In the genomic region with DNA sequence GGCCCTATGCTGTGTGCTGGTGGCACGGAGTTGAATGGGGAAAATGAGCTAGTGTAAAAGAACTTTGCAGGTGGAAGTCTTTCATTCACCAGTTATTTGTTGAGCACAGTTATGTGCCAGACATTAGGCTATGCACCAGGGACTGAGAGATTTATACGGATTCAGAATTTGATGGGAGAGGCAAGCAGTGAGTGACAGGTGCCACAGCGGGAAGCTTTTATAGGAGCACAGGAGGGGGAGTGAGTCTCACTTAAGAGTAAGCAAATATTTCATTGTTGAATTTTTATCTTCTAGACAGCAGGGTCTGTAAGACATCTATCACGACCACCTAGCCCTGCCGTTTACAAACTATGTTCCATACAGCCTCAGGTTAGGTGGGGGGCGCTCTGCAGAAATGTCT, we compare ENCODE assay signal across 20 cellular contexts.
DNase-seq lines count a peak whose midpoint lies in the region; ATAC-seq, FAIRE-seq and TF ChIP-seq lines count a peak whose summit lies in the region.
"Had no signal": no experiment of that assay in that cellular context is flagged by ENCODE, and none has a peak within 500 bp of the region (broad histone marks: within the 10 kb centered on the region; RNA-seq: fewer than 3 reads in every experiment).

No MANE protein-coding gene starts in this region.

- POLR2A ChIA-PET in OCI-LY7 (lab: Charles Lee): interaction anchor here (0.6 to 1.7 kb wide), 3 partner anchors 16 to 33 kb away, joined by 3 to 6 read pairs (median 5); no protein-coding TSS in a partner anchor

- DNase-seq in NCI-H345 treated with DMSO at 0.1 percent for 48 hours (lab: John Stamatoyannopoulos, UW; ENCODE audit: unreplicated experiment) (peak; percentile 8), NCI-H345 (lab: John Stamatoyannopoulos, UW) (no peak), OCI-LY7 (ENCODE audit: low spot score) (no peak), hippocampal formation (lab: John Stamatoyannopoulos, UW) (no peak), D721Med (ENCODE audit: insufficient read length, low spot score) (no peak)
- DNase-seq: 8988T; Calu3; CD8-positive, alpha-beta T cell; DMS 273 treated with DMSO at 0.1 percent for 48 hours; DMS53; DND-41; EL; GOT3; H7 had no signal

- H3K27me3 ChIP-seq in neural cell (ENCODE audit: insufficient read depth, low read depth, low read length): no peaks in the 10 kb centered on the region
- H3K27me3 ChIP-seq: BLaER1 treated with 17β-estradiol and CSF1 and Interleukin-3, amounts not matched to agents 10 nM and 100 nM had no signal

- H2AFZ ChIP-seq in OCI-LY7 (ENCODE audit: low read length) (peak overlapping the region; percentile 70; the same call in 1 of the 2 replicates), neural cell (ENCODE audit: low read depth, low read length) (no peak overlapping the region)

- TF ChIP-seq CTCF in OCI-LY7 (conservative IDR thresholded peaks at IDR 0.05; ENCODE audit: low read length): peak; percentile 23; the same call in 1 of the 2 replicates
- TF ChIP-seq CTCF in neural cell (IDR thresholded peaks at IDR 0.05; ENCODE audit: poor library complexity, severe bottlenecking): no peak
- TF ChIP-seq CTCF in D721Med (IDR thresholded peaks at IDR 0.05; ENCODE audit: insufficient read depth, missing control alignments): no peak

- TF ChIP-seq EP300 in neural cell (conservative IDR thresholded peaks at IDR 0.05; ENCODE audit: poor library complexity, severe bottlenecking): peak; percentile 67

- H3K4me1 ChIP-seq in OCI-LY7 (ENCODE audit: insufficient read depth, low read length, poor library complexity, severe bottlenecking): peaks cover 52% of the 10 kb centered on the region

- no peak for TF ChIP-seq RAD21 in neural cell (conservative IDR thresholded peaks at IDR 0.05)

- ATAC-seq in SK-N-SH treated with all-trans-retinoic acid at 6 μM for 48 hours: no peak
- ATAC-seq: CD8-positive, alpha-beta T cell; GM12878; HCT116; HepG2 had no signal

- no peak overlapping the region for H3K9ac ChIP-seq in neural cell (ENCODE audit: low read length)
- H3K9ac ChIP-seq: BLaER1 treated with 17β-estradiol and CSF1 and Interleukin-3, amounts not matched to agents 10 nM and 100 nM had no signal

- BruUV-seq in OCI-LY7 (replicated peaks; lab: Mats Ljungman, UMichigan): no TSS peak

- peaks cover 15% of the 10 kb centered on the region for H3K9me3 ChIP-seq in OCI-LY7 (ENCODE audit: low read length)
- peaks cover 7% of the 10 kb centered on the region for H3K9me3 ChIP-seq in neural cell (ENCODE audit: low read length)

- H3F3A ChIP-seq in neural cell (ENCODE audit: insufficient read depth, low read length, poor library complexity, severe bottlenecking): no peaks in the 10 kb centered on the region

- peak overlapping the region; percentile 71; the same call in 1 of the 2 replicates for H3K4me2 ChIP-seq in OCI-LY7 (ENCODE audit: low read length)
- no peak overlapping the region for H3K4me2 ChIP-seq in neural cell (ENCODE audit: low read length)

- H3K4me3 ChIP-seq in OCI-LY7 (ENCODE audit: low read depth, low read length, poor library complexity, severe bottlenecking) (no peak overlapping the region), neural cell (ENCODE audit: low read length) (peak overlapping the region; percentile 2)
- H3K4me3 ChIP-seq: BLaER1 treated with 17β-estradiol and CSF1 and Interleukin-3, amounts not matched to agents 10 nM and 100 nM; GM12878 had no signal

- peak overlapping the region; percentile 88 for H3K27ac ChIP-seq in OCI-LY7 (ENCODE audit: low read depth, low read length, poor library complexity, severe bottlenecking)
- H3K27ac ChIP-seq in neural cell (ENCODE audit: low read length): peak overlapping the region; percentile 44
- H3K27ac ChIP-seq: BLaER1 treated with 17β-estradiol and CSF1 and Interleukin-3, amounts not matched to agents 10 nM and 100 nM had no signal

- no peaks in the 10 kb centered on the region for H3K79me2 ChIP-seq in OCI-LY7 (ENCODE audit: insufficient read depth, low read depth, low read length)
- H3K79me2 ChIP-seq in neural cell (replicated peaks; ENCODE audit: insufficient read depth, low read length): no peaks in the 10 kb centered on the region

- CTCF ChIA-PET in OCI-LY7 (lab: Charles Lee; ENCODE audit: unreplicated experiment): interaction anchor here (0.8 kb wide), 1 partner anchor 15 kb away, joined by 3 read pairs; no protein-coding TSS in a partner anchor

- no peaks in the 10 kb centered on the region for H3K9me2 ChIP-seq in OCI-LY7 (ENCODE audit: insufficient read depth, low read length)
- H3K9me2 ChIP-seq in neural cell (ENCODE audit: insufficient read depth, low read length): no peaks in the 10 kb centered on the region

- no peaks in the 10 kb centered on the region; the same call in 1 of the 2 replicates for H3K36me3 ChIP-seq in OCI-LY7 (ENCODE audit: insufficient read depth, low read length)
- no peaks in the 10 kb centered on the region for H3K36me3 ChIP-seq in neural cell (ENCODE audit: insufficient read depth, low read length)
- H3K36me3 ChIP-seq: BLaER1 treated with 17β-estradiol and CSF1 and Interleukin-3, amounts not matched to agents 10 nM and 100 nM had no signal

- intact Hi-C loops in OCI-LY7 (cut with micrococcal nuclease; ENCODE audit: unreplicated experiment): loop anchor here (5.0 kb wide), 2 partner anchors 385 to 605 kb away; a partner anchor contains a TSS

- no peak for FAIRE-seq in D721Med (lab: Jason Lieb, UNC)
- FAIRE-seq: GM12878, HepG2 had no signal

- H4K20me1 ChIP-seq in OCI-LY7 (ENCODE audit: insufficient read depth, low read length): no peaks in the 10 kb centered on the region
- H4K20me1 ChIP-seq in neural cell (ENCODE audit: insufficient read depth): no peaks in the 10 kb centered on the region
- H4K20me1 ChIP-seq: BLaER1 treated with 17β-estradiol and CSF1 and Interleukin-3, amounts not matched to agents 10 nM and 100 nM had no signal

TF ChIP-seq in neural cell, 6 proteins besides CTCF, POLR2A, EP300 and RAD21:
- TF ChIP-seq TAF1 (IDR thresholded peaks at IDR 0.05; ENCODE audit: low read depth): no peak
- peak; percentile 55 for TF ChIP-seq POLR2AphosphoS5 (IDR thresholded peaks at IDR 0.05)
TF ChIP-seq in neural cell: peak in this region for 1.

TF ChIP-seq in SK-N-SH treated with all-trans-retinoic acid at 6 μM for 48 hours, 23 proteins besides CTCF, POLR2A, EP300 and RAD21 (continues in another document):
- TF ChIP-seq SNAI2 (CRISPR knock-in tag; IDR thresholded peaks at IDR 0.05) (no peak), OSR1 (CRISPR knock-in tag; IDR thresholded peaks at IDR 0.05) (no peak), ARNTL (CRISPR knock-in tag; IDR thresholded peaks at IDR 0.05; ENCODE audit: borderline replicate concordance, low read depth) (no peak), CSDC2 (CRISPR knock-in tag; IDR thresholded peaks at IDR 0.05) (no peak), ISL1 (CRISPR knock-in tag; IDR thresholded peaks at IDR 0.05) (no peak), TCF4 (CRISPR knock-in tag; IDR thresholded peaks at IDR 0.05; ENCODE audit: borderline replicate concordance) (no peak), TOX (CRISPR knock-in tag; IDR thresholded peaks at IDR 0.05; ENCODE audit: borderline replicate concordance) (no peak), PPARA (CRISPR knock-in tag; IDR thresholded peaks at IDR 0.05; ENCODE audit: borderline replicate concordance) (no peak), ZFP30 (CRISPR knock-in tag; IDR thresholded peaks at IDR 0.05) (no peak), ESRRG (CRISPR knock-in tag; IDR thresholded peaks at IDR 0.05) (no peak), RARB (CRISPR knock-in tag; IDR thresholded peaks at IDR 0.05) (no peak), ZNF8 (CRISPR knock-in tag; IDR thresholded peaks at IDR 0.05) (no peak)
- TF ChIP-seq, protein P1, sequence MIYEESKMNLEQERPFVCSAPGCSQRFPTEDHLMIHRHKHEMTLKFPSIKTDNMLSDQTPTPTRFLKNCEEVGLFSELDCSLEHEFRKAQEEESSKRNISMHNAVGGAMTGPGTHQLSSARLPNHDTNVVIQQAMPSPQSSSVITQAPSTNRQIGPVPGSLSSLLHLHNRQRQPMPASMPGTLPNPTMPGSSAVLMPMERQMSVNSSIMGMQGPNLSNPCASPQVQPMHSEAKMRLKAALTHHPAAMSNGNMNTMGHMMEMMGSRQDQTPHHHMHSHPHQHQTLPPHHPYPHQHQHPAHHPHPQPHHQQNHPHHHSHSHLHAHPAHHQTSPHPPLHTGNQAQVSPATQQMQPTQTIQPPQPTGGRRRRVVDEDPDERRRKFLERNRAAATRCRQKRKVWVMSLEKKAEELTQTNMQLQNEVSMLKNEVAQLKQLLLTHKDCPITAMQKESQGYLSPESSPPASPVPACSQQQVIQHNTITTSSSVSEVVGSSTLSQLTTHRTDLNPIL (CRISPR knock-in tag; IDR thresholded peaks at IDR 0.05; ENCODE audit: low read depth): no peak
- TF ChIP-seq, protein P2, sequence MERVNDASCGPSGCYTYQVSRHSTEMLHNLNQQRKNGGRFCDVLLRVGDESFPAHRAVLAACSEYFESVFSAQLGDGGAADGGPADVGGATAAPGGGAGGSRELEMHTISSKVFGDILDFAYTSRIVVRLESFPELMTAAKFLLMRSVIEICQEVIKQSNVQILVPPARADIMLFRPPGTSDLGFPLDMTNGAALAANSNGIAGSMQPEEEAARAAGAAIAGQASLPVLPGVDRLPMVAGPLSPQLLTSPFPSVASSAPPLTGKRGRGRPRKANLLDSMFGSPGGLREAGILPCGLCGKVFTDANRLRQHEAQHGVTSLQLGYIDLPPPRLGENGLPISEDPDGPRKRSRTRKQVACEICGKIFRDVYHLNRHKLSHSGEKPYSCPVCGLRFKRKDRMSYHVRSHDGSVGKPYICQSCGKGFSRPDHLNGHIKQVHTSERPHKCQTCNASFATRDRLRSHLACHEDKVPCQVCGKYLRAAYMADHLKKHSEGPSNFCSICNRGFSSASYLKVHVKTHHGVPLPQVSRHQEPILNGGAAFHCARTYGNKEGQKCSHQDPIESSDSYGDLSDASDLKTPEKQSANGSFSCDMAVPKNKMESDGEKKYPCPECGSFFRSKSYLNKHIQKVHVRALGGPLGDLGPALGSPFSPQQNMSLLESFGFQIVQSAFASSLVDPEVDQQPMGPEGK (CRISPR knock-in tag; IDR thresholded peaks at IDR 0.05; ENCODE audit: borderline replicate concordance): no peak
- TF ChIP-seq, protein P3, sequence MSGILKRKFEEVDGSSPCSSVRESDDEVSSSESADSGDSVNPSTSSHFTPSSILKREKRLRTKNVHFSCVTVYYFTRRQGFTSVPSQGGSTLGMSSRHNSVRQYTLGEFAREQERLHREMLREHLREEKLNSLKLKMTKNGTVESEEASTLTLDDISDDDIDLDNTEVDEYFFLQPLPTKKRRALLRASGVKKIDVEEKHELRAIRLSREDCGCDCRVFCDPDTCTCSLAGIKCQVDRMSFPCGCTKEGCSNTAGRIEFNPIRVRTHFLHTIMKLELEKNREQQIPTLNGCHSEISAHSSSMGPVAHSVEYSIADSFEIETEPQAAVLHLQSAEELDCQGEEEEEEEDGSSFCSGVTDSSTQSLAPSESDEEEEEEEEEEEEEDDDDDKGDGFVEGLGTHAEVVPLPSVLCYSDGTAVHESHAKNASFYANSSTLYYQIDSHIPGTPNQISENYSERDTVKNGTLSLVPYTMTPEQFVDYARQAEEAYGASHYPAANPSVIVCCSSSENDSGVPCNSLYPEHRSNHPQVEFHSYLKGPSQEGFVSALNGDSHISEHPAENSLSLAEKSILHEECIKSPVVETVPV (CRISPR knock-in tag; IDR thresholded peaks at IDR 0.05): no peak
